ENCODE assay signal across 1 cellular context in the genomic region with DNA sequence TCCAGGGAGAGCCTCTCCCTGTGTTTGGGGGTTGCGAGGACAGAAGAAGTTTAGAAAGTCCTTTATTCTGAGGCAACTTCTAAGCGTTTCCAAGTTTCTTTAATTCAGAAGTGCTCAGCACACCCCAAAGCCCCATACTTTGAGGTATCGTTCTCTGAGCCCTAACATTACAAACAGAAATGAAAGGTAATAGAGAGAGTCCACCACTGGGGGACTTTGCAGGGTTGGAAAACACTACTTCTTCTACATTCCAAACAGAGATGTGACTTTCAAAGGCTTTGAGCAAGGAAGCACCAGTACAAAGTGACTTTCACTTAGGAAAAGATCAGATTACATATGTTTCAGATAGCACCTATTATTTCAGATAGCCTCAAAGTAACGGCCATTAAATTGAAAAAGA.
TF ChIP-seq lines count a peak whose summit lies in the region.

No MANE protein-coding gene starts in this region.

TF ChIP-seq in GM23338, 12 proteins besides CTCF, POLR2A, EP300 and RAD21 (continued from another document):
- TF ChIP-seq ZNF462 (CRISPR knock-in tag; IDR thresholded peaks at IDR 0.05), result no peak
